8 cellular contexts compared by ENCODE assay signal in genomic region chr5:37208883-37209808, GRCh38. TPM values are rescaled to one million over a fixed set of nuclear protein-coding genes. Genes with fewer than 3 reads are reported as not detected.
DNase-seq lines count a peak whose midpoint lies in the region; ATAC-seq, FAIRE-seq and TF ChIP-seq lines count a peak whose summit lies in the region.

No MANE protein-coding gene starts in this region.

- no peak for TF ChIP-seq CTCF in endothelial cell of umbilical vein (IDR thresholded peaks at IDR 0.05; ENCODE audit: extremely low read depth in 1 of 2, insufficient read depth in 1 of 2, low read depth in 1 of 2, low read length in 2 of 2)

- H3K4me3 ChIP-seq in endothelial cell of umbilical vein (replicated peaks in 1 of 3; ENCODE audit: insufficient read depth in 1 of 3, low read depth in 1 of 3, low read length in 3 of 3), result peak overlapping the region in 2 of 3 experiments; percentile 23 to 32

- no peaks in the 10 kb centered on the region for H3K4me1 ChIP-seq in endothelial cell of umbilical vein (ENCODE audit: control insufficient read depth, extremely low read depth, insufficient read depth, low read length)

- no peaks in the 10 kb centered on the region for H4K20me1 ChIP-seq in endothelial cell of umbilical vein (replicated peaks; ENCODE audit: control insufficient read depth, extremely low read depth, insufficient read depth, low read length)

- peak overlapping the region; percentile 48 for H3K4me2 ChIP-seq in endothelial cell of umbilical vein (ENCODE audit: insufficient read depth, low read length)

- FAIRE-seq in endothelial cell of umbilical vein (lab: Jason Lieb, UNC) (no peak), H54 (lab: Jason Lieb, UNC) (no peak)

- BruUV-seq in endothelial cell of umbilical vein (replicated peaks; lab: Mats Ljungman, UMichigan), result no TSS peak

- H3K27me3 ChIP-seq in endothelial cell of umbilical vein (ENCODE audit: control insufficient read depth in 2 of 2, insufficient read depth in 2 of 2, low read length in 2 of 2), result no peaks in the 10 kb centered on the region

- no peaks in the 10 kb centered on the region for H3K9me3 ChIP-seq in endothelial cell of umbilical vein (replicated peaks; ENCODE audit: control insufficient read depth, insufficient read depth, low read length)

- CTCF ChIA-PET in endothelial cell of umbilical vein (lab: Charles Lee), result interaction anchor here (0.8 to 2.0 kb wide), 3 partner anchors 8 to 204 kb away, joined by 3 to 9 read pairs (median 6); no protein-coding TSS in a partner anchor

- H3K9ac ChIP-seq in endothelial cell of umbilical vein (replicated peaks; ENCODE audit: extremely low read depth, insufficient read depth, low read length), result no peak overlapping the region

- POLR2A ChIA-PET in endothelial cell of umbilical vein (lab: Charles Lee), result interaction anchor here (0.5 kb wide), 1 partner anchor 41 kb away, joined by 3 read pairs; no protein-coding TSS in a partner anchor

- H3K36me3 ChIP-seq in endothelial cell of umbilical vein (ENCODE audit: control insufficient read depth in 2 of 2, extremely low read depth in 1 of 2, insufficient read depth in 2 of 2, low read length in 2 of 2), result peaks cover 3 to 5% of the 10 kb centered on the region in 2 experiments

- ATAC-seq in GM18870 (IDR thresholded peaks at IDR 0.05; ENCODE audit: unreplicated experiment) (no peak), HG02610 (IDR thresholded peaks at IDR 0.05; ENCODE audit: unreplicated experiment) (no peak)

- H3K27ac ChIP-seq in endothelial cell of umbilical vein (ENCODE audit: insufficient read depth, low read depth, low read length), result no peak overlapping the region

- H3K9me1 ChIP-seq in endothelial cell of umbilical vein (replicated peaks; ENCODE audit: control insufficient read depth, extremely low read depth, insufficient read depth, low read length), result no peaks in the 10 kb centered on the region

- peak; percentile 28 for DNase-seq in GM04504 (ENCODE audit: low read depth)
- DNase-seq in endothelial cell of umbilical vein (ENCODE audit: low read depth, low spot score), result peak; percentile 31
- DNase-seq in retina, result peak; percentile 21
- DNase-seq in NCI-H2081 treated with DMSO at 0.1 percent for 48 hours (lab: John Stamatoyannopoulos, UW), result no peak
- DNase-seq in H54 (ENCODE audit: insufficient read length, low spot score), result no peak

- intact Hi-C loops in endothelial cell of umbilical vein (cut with micrococcal nuclease), result no loop called here

- H2AFZ ChIP-seq in endothelial cell of umbilical vein (ENCODE audit: low read depth, low read length), result peak overlapping the region; percentile 40

- H3K79me2 ChIP-seq in endothelial cell of umbilical vein (ENCODE audit: control insufficient read depth, insufficient read depth, low read length), result no peaks in the 10 kb centered on the region

- TF ChIP-seq POLR2A in Raji (IDR thresholded peaks at IDR 0.05; ENCODE audit: insufficient read depth, low read depth, low read length), result 0 out of 2 replicates have a peak, but pooled peaks have one; percentile 13
- no peak for TF ChIP-seq POLR2A in endothelial cell of umbilical vein (IDR thresholded peaks at IDR 0.05; ENCODE audit: low read depth, low read length)
- TF ChIP-seq POLR2A in H54 (IDR thresholded peaks at IDR 0.05; ENCODE audit: low read depth, low read length), result no peak

- dilution Hi-C loops in endothelial cell of umbilical vein (cut with MboI; ENCODE audit: extremely low pct_ligation_motif_present, low sequenced_read_pairs), result no loop called here

TF ChIP-seq in endothelial cell of umbilical vein, 7 proteins besides CTCF, POLR2A, EP300 and RAD21:
- TF ChIP-seq FOS (IDR thresholded peaks at IDR 0.05; ENCODE audit: borderline replicate concordance, insufficient read depth, low read length) (no peak), EZH2 (IDR thresholded peaks at IDR 0.05; ENCODE audit: borderline replicate concordance, low read depth, low read length, severe bottlenecking) (no peak), MYC (IDR thresholded peaks at IDR 0.05; ENCODE audit: low read depth, low read length) (no peak), JUN (IDR thresholded peaks at IDR 0.05; ENCODE audit: borderline replicate concordance, insufficient read depth, insufficient read length, low read depth) (no peak), POLR2AphosphoS5 (IDR thresholded peaks at IDR 0.05; ENCODE audit: insufficient read depth, low read depth, low read length) (no peak), GATA2 (IDR thresholded peaks at IDR 0.05; ENCODE audit: insufficient read depth, insufficient read length, low read depth, low read length) (no peak)
- TF ChIP-seq, protein P1, sequence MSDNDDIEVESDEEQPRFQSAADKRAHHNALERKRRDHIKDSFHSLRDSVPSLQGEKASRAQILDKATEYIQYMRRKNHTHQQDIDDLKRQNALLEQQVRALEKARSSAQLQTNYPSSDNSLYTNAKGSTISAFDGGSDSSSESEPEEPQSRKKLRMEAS (IDR thresholded peaks at IDR 0.05; ENCODE audit: insufficient read depth, insufficient read length), result no peak
TF ChIP-seq in endothelial cell of umbilical vein: peak in this region for 0.

RNA-seq across cellular contexts. Expression of gene CPLANE1, which starts 40.0 kb away (rescaled TPM):
- 16.9 and 21.5 TPM in 2 replicates for total RNA-seq in endothelial cell of umbilical vein
- polyA plus RNA-seq in endothelial cell of umbilical vein, result 4.6 and 5.3 TPM in 2 replicates
- 4.2 and 6.4 TPM in 2 replicates for polyA plus RNA-seq in endothelial cell of umbilical vein (2011; cell fraction: cytosol; rRNA removed)
- 31.5 and 32.2 TPM in 2 replicates for polyA plus RNA-seq in endothelial cell of umbilical vein (2011; cell fraction: nucleus; rRNA removed)
- 8.3 and 9.0 TPM in 2 replicates for polyA plus RNA-seq in endothelial cell of umbilical vein (2012)
- polyA minus RNA-seq in endothelial cell of umbilical vein, result 31.2 and 42.6 TPM in 2 replicates
- 42.7 TPM for polyA minus RNA-seq in endothelial cell of umbilical vein (2011; cell fraction: cytosol; rRNA and poly(A)+ RNA removed)
- polyA minus RNA-seq in endothelial cell of umbilical vein (2011; cell fraction: nucleus; rRNA and poly(A)+ RNA removed), result 82.6 and 110 TPM in 2 replicates

Comparison
In these comparisons a context has a peak if more than half of its experiments do, and no peak if none do; other contexts are left out.
1. DNase-seq: peak in GM04504 (single experiment), endothelial cell of umbilical vein (single experiment) and retina (single experiment); none in NCI-H2081 treated with DMSO at 0.1 percent for 48 hours (single experiment) and H54 (single experiment).